ENCODE assay signal across 1 cellular context in the genomic region with DNA sequence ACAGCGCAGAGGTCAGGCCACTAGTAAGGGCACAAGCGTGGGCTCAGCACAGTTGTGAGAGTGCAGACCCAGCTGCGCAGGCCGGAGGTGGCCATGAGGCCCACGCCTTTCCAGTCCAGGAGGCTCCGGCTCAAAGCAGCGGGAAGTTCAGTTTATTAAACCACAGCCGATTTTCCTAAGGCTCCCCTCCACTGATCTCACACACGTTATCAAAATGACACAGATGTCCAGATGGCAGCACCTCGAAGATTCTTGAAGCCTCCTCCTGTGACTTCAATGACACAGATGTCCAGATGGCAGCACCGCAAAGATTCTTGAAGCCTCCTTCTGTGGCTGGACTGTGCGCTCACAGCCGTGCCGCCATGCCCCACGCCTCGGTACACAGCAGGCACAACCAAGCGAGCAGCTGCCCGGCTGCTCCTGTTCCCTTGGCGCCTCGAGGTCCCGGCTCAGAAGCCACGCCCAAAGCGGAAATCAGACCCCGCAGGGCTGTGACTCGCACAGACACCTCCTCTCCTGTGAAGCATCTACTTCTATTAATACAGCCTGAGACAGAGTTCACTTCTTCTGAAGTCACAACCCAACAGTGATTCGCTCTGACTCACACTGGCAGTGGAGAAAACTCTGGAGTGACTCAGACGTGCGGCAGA.
TF ChIP-seq lines count a peak whose summit lies in the region.

No MANE protein-coding gene starts in this region.

TF ChIP-seq in K562, 482 proteins besides CTCF, POLR2A, EP300 and RAD21 (continued from another document and continues in another):
- TF ChIP-seq, protein P1, sequence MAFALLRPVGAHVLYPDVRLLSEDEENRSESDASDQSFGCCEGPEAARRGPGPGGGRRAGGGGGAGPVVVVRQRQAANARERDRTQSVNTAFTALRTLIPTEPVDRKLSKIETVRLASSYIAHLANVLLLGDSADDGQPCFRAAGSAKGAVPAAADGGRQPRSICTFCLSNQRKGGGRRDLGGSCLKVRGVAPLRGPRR (CRISPR knock-in tag; IDR thresholded peaks at IDR 0.05): no peak
- peak; percentile 29; the same call in 1 of the 2 replicates for TF ChIP-seq KHSRP (IDR thresholded peaks at IDR 0.05)
- TF ChIP-seq POLR3A (IDR thresholded peaks at IDR 0.05; ENCODE audit: borderline replicate concordance, extremely low read depth, insufficient read depth, insufficient read length): no peak
- TF ChIP-seq ZNF316 (IDR thresholded peaks at IDR 0.05): no peak
- peak; percentile 46 for TF ChIP-seq CREB1 (IDR thresholded peaks at IDR 0.05)
- no peak; the same call in 1 of the 2 replicates for TF ChIP-seq CREB1 (CRISPR knock-in tag; IDR thresholded peaks at IDR 0.05)
- TF ChIP-seq ZNF57 (CRISPR knock-in tag; IDR thresholded peaks at IDR 0.05): no peak
- TF ChIP-seq HMG20A (CRISPR knock-in tag; conservative IDR thresholded peaks at IDR 0.05): no peak
- TF ChIP-seq, protein P2, sequence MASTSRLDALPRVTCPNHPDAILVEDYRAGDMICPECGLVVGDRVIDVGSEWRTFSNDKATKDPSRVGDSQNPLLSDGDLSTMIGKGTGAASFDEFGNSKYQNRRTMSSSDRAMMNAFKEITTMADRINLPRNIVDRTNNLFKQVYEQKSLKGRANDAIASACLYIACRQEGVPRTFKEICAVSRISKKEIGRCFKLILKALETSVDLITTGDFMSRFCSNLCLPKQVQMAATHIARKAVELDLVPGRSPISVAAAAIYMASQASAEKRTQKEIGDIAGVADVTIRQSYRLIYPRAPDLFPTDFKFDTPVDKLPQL (IDR thresholded peaks at IDR 0.05; ENCODE audit: extremely low read depth, insufficient read length): no peak
- TF ChIP-seq ILK (tag; IDR thresholded peaks at IDR 0.05; ENCODE audit: borderline replicate concordance, low read depth): no peak
- no peak for TF ChIP-seq FOXK2 (conservative IDR thresholded peaks at IDR 0.05 in 1 of 2, IDR thresholded peaks at IDR 0.05 in 1 of 2; ENCODE audit: low read depth in 2 of 2)
- TF ChIP-seq, protein P3, sequence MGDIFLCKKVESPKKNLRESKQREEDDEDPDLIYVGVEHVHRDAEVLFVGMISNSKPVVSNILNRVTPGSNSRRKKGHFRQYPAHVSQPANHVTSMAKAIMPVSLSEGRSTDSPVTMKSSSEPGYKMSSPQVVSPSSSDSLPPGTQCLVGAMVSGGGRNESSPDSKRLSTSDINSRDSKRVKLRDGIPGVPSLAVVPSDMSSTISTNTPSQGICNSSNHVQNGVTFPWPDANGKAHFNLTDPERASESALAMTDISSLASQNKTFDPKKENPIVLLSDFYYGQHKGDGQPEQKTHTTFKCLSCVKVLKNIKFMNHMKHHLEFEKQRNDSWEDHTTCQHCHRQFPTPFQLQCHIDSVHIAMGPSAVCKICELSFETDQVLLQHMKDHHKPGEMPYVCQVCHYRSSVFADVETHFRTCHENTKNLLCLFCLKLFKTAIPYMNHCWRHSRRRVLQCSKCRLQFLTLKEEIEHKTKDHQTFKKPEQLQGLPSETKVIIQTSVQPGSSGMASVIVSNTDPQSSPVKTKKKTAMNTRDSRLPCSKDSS (IDR thresholded peaks at IDR 0.05; ENCODE audit: low read depth, partially characterized antibody): no peak
- TF ChIP-seq TAF7 (tag; IDR thresholded peaks at IDR 0.05): no peak
- no peak for TF ChIP-seq HNRNPLL (IDR thresholded peaks at IDR 0.05; ENCODE audit: low read depth, low read length, poor library complexity, severe bottlenecking)
- TF ChIP-seq ZNF184 (CRISPR knock-in tag; IDR thresholded peaks at IDR 0.05): no peak
- TF ChIP-seq CC2D1A (IDR thresholded peaks at IDR 0.05): peak; percentile 71; the same call in 1 of the 2 replicates
- peak; percentile 88; the same call in 1 of the 2 replicates for TF ChIP-seq ZNF584 (CRISPR knock-in tag; IDR thresholded peaks at IDR 0.05; ENCODE audit: low read depth)
- TF ChIP-seq, protein P4, sequence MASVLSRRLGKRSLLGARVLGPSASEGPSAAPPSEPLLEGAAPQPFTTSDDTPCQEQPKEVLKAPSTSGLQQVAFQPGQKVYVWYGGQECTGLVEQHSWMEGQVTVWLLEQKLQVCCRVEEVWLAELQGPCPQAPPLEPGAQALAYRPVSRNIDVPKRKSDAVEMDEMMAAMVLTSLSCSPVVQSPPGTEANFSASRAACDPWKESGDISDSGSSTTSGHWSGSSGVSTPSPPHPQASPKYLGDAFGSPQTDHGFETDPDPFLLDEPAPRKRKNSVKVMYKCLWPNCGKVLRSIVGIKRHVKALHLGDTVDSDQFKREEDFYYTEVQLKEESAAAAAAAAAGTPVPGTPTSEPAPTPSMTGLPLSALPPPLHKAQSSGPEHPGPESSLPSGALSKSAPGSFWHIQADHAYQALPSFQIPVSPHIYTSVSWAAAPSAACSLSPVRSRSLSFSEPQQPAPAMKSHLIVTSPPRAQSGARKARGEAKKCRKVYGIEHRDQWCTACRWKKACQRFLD (CRISPR knock-in tag; IDR thresholded peaks at IDR 0.05): peak; percentile 82
- TF ChIP-seq CHCHD3 (CRISPR knock-in tag; IDR thresholded peaks at IDR 0.05): no peak
- TF ChIP-seq ZNF668 (CRISPR knock-in tag; IDR thresholded peaks at IDR 0.05): no peak
- TF ChIP-seq ZNF696 (CRISPR knock-in tag; conservative IDR thresholded peaks at IDR 0.05): no peak
- peak; percentile 89; the same call in 1 of the 2 replicates for TF ChIP-seq ZNF589 (CRISPR knock-in tag; IDR thresholded peaks at IDR 0.05; ENCODE audit: low read depth)
- TF ChIP-seq BRCA1 (IDR thresholded peaks at IDR 0.05): no peak
- no peak for TF ChIP-seq BRCA1 (CRISPR knock-in tag; IDR thresholded peaks at IDR 0.05)
- no peak for TF ChIP-seq NUFIP1 (IDR thresholded peaks at IDR 0.05; ENCODE audit: partially characterized antibody)
- TF ChIP-seq, protein P5, sequence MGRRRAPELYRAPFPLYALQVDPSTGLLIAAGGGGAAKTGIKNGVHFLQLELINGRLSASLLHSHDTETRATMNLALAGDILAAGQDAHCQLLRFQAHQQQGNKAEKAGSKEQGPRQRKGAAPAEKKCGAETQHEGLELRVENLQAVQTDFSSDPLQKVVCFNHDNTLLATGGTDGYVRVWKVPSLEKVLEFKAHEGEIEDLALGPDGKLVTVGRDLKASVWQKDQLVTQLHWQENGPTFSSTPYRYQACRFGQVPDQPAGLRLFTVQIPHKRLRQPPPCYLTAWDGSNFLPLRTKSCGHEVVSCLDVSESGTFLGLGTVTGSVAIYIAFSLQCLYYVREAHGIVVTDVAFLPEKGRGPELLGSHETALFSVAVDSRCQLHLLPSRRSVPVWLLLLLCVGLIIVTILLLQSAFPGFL (CRISPR knock-in tag; IDR thresholded peaks at IDR 0.05): no peak
- no peak for TF ChIP-seq ZNF232 (CRISPR knock-in tag; IDR thresholded peaks at IDR 0.05)
- peak; percentile 88 for TF ChIP-seq ZKSCAN8 (CRISPR knock-in tag; IDR thresholded peaks at IDR 0.05)
- TF ChIP-seq, protein P6, sequence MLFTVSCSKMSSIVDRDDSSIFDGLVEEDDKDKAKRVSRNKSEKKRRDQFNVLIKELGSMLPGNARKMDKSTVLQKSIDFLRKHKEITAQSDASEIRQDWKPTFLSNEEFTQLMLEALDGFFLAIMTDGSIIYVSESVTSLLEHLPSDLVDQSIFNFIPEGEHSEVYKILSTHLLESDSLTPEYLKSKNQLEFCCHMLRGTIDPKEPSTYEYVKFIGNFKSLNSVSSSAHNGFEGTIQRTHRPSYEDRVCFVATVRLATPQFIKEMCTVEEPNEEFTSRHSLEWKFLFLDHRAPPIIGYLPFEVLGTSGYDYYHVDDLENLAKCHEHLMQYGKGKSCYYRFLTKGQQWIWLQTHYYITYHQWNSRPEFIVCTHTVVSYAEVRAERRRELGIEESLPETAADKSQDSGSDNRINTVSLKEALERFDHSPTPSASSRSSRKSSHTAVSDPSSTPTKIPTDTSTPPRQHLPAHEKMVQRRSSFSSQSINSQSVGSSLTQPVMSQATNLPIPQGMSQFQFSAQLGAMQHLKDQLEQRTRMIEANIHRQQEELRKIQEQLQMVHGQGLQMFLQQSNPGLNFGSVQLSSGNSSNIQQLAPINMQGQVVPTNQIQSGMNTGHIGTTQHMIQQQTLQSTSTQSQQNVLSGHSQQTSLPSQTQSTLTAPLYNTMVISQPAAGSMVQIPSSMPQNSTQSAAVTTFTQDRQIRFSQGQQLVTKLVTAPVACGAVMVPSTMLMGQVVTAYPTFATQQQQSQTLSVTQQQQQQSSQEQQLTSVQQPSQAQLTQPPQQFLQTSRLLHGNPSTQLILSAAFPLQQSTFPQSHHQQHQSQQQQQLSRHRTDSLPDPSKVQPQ (CRISPR knock-in tag; IDR thresholded peaks at IDR 0.05; ENCODE audit: borderline replicate concordance): no peak
- TF ChIP-seq, protein P7, sequence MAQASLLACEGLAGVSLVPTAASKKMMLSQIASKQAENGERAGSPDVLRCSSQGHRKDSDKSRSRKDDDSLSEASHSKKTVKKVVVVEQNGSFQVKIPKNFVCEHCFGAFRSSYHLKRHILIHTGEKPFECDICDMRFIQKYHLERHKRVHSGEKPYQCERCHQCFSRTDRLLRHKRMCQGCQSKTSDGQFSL (CRISPR knock-in tag; IDR thresholded peaks at IDR 0.05): no peak
- TF ChIP-seq, protein P7 (tag; IDR thresholded peaks at IDR 0.05): no peak
- TF ChIP-seq, protein P8, sequence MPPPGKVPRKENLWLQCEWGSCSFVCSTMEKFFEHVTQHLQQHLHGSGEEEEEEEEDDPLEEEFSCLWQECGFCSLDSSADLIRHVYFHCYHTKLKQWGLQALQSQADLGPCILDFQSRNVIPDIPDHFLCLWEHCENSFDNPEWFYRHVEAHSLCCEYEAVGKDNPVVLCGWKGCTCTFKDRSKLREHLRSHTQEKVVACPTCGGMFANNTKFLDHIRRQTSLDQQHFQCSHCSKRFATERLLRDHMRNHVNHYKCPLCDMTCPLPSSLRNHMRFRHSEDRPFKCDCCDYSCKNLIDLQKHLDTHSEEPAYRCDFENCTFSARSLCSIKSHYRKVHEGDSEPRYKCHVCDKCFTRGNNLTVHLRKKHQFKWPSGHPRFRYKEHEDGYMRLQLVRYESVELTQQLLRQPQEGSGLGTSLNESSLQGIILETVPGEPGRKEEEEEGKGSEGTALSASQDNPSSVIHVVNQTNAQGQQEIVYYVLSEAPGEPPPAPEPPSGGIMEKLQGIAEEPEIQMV (tag; conservative IDR thresholded peaks at IDR 0.05; ENCODE audit: low read depth): no peak
- TF ChIP-seq, protein P9, sequence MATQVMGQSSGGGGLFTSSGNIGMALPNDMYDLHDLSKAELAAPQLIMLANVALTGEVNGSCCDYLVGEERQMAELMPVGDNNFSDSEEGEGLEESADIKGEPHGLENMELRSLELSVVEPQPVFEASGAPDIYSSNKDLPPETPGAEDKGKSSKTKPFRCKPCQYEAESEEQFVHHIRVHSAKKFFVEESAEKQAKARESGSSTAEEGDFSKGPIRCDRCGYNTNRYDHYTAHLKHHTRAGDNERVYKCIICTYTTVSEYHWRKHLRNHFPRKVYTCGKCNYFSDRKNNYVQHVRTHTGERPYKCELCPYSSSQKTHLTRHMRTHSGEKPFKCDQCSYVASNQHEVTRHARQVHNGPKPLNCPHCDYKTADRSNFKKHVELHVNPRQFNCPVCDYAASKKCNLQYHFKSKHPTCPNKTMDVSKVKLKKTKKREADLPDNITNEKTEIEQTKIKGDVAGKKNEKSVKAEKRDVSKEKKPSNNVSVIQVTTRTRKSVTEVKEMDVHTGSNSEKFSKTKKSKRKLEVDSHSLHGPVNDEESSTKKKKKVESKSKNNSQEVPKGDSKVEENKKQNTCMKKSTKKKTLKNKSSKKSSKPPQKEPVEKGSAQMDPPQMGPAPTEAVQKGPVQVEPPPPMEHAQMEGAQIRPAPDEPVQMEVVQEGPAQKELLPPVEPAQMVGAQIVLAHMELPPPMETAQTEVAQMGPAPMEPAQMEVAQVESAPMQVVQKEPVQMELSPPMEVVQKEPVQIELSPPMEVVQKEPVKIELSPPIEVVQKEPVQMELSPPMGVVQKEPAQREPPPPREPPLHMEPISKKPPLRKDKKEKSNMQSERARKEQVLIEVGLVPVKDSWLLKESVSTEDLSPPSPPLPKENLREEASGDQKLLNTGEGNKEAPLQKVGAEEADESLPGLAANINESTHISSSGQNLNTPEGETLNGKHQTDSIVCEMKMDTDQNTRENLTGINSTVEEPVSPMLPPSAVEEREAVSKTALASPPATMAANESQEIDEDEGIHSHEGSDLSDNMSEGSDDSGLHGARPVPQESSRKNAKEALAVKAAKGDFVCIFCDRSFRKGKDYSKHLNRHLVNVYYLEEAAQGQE (CRISPR knock-in tag; IDR thresholded peaks at IDR 0.05; ENCODE audit: low read depth): no peak
- TF ChIP-seq, protein P10, sequence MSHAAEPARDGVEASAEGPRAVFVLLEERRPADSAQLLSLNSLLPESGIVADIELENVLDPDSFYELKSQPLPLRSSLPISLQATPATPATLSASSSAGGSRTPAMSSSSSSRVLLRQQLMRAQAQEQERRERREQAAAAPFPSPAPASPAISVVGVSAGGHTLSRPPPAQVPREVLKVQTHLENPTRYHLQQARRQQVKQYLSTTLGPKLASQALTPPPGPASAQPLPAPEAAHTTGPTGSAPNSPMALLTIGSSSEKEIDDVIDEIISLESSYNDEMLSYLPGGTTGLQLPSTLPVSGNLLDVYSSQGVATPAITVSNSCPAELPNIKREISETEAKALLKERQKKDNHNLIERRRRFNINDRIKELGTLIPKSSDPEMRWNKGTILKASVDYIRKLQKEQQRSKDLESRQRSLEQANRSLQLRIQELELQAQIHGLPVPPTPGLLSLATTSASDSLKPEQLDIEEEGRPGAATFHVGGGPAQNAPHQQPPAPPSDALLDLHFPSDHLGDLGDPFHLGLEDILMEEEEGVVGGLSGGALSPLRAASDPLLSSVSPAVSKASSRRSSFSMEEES (CRISPR knock-in tag; IDR thresholded peaks at IDR 0.05): no peak
- no peak for TF ChIP-seq ILF3 (IDR thresholded peaks at IDR 0.05; ENCODE audit: borderline replicate concordance)
- TF ChIP-seq, protein P11, sequence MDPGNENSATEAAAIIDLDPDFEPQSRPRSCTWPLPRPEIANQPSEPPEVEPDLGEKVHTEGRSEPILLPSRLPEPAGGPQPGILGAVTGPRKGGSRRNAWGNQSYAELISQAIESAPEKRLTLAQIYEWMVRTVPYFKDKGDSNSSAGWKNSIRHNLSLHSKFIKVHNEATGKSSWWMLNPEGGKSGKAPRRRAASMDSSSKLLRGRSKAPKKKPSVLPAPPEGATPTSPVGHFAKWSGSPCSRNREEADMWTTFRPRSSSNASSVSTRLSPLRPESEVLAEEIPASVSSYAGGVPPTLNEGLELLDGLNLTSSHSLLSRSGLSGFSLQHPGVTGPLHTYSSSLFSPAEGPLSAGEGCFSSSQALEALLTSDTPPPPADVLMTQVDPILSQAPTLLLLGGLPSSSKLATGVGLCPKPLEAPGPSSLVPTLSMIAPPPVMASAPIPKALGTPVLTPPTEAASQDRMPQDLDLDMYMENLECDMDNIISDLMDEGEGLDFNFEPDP (CRISPR knock-in tag; IDR thresholded peaks at IDR 0.05): no peak
- TF ChIP-seq, protein P12, sequence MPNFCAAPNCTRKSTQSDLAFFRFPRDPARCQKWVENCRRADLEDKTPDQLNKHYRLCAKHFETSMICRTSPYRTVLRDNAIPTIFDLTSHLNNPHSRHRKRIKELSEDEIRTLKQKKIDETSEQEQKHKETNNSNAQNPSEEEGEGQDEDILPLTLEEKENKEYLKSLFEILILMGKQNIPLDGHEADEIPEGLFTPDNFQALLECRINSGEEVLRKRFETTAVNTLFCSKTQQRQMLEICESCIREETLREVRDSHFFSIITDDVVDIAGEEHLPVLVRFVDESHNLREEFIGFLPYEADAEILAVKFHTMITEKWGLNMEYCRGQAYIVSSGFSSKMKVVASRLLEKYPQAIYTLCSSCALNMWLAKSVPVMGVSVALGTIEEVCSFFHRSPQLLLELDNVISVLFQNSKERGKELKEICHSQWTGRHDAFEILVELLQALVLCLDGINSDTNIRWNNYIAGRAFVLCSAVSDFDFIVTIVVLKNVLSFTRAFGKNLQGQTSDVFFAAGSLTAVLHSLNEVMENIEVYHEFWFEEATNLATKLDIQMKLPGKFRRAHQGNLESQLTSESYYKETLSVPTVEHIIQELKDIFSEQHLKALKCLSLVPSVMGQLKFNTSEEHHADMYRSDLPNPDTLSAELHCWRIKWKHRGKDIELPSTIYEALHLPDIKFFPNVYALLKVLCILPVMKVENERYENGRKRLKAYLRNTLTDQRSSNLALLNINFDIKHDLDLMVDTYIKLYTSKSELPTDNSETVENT (CRISPR knock-in tag; IDR thresholded peaks at IDR 0.05): no peak
